Comparison of ENCODE assay signal across 10 cellular contexts in the genomic region with DNA sequence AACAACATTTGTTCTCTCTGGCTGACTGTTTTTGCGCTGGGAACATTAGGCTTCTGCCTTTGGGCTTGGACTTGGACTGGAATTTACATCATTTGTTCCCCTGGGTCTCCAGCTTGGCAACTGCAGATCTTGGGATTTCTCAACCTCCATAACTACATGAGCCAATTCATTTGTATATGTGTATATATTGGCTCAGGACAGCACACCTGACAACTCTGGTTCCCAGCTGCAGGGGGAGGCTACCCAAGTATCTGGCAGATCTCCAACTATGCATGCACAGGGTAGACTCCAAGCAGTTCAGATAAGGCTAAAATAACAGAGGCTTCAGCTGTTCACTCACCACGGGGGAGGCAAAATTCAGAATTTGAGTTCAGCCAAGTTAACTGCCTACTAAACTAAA. TPM values are rescaled to one million over a fixed set of nuclear protein-coding genes. Genes with fewer than 3 reads are reported as not detected.
A peak's percentile ranks its signal among the peaks of the same experiment; 100 is the strongest.
DNase-seq lines count a peak whose midpoint lies in the region; ATAC-seq and TF ChIP-seq lines count a peak whose summit lies in the region.
"Had no signal": no experiment of that assay in that cellular context is flagged by ENCODE, and none has a peak within 500 bp of the region (broad histone marks: within the 10 kb centered on the region; RNA-seq: fewer than 3 reads in every experiment).

No MANE protein-coding gene starts in this region.

- H3K9me3 ChIP-seq in AG04450 (ENCODE audit: control insufficient read depth, insufficient read depth, low read length): no peaks in the 10 kb centered on the region
- H3K9me3 ChIP-seq in colonic mucosa: no peaks in the 10 kb centered on the region
- no peaks in the 10 kb centered on the region for H3K9me3 ChIP-seq in lower lobe of right lung
- no peaks in the 10 kb centered on the region for H3K9me3 ChIP-seq in spleen
- H3K9me3 ChIP-seq in esophagus squamous epithelium: no peaks in the 10 kb centered on the region

- ATAC-seq in lower lobe of right lung (peak; percentile 38 to 63), HG02973 (IDR thresholded peaks at IDR 0.05; ENCODE audit: unreplicated experiment) (no peak), HG03045 (IDR thresholded peaks at IDR 0.05; ENCODE audit: unreplicated experiment) (no peak)

- 78 to 94% (median 87%) methylated on average over 2 of the region's 2 CpGs for WGBS in spleen, 5 donors
- WGBS in esophagus squamous epithelium, 2 donors: 43 to 47% methylated on average over 2 of the region's 2 CpGs

- H3K4me3 ChIP-seq in AG04450 (ENCODE audit: low read depth, low read length) (no peak overlapping the region), colonic mucosa (no peak overlapping the region), lower lobe of right lung (no peak overlapping the region), spleen (no peak overlapping the region), esophagus squamous epithelium (no peak overlapping the region)

- H3K4me1 ChIP-seq in colonic mucosa (no peaks in the 10 kb centered on the region), lower lobe of right lung (peaks cover 21% of the 10 kb centered on the region), spleen (peaks cover 0 to 36% (median 8%) of the 10 kb centered on the region in 6 donors), esophagus squamous epithelium (peaks cover 5 to 55% (median 17%) of the 10 kb centered on the region in 3 donors)

- no peak for TF ChIP-seq CTCF in AG04450 (IDR thresholded peaks at IDR 0.05; ENCODE audit: low read depth, low read length)
- no peak for TF ChIP-seq CTCF in colonic mucosa (IDR thresholded peaks at IDR 0.05)
- TF ChIP-seq CTCF in lower lobe of right lung (IDR thresholded peaks at IDR 0.05): no peak
- no peak for TF ChIP-seq CTCF in spleen (IDR thresholded peaks at IDR 0.05 in 8 of 11, conservative IDR thresholded peaks at IDR 0.05 in 3 of 11)
- no peak for TF ChIP-seq CTCF in esophagus squamous epithelium (IDR thresholded peaks at IDR 0.05)

- no peak for TF ChIP-seq POLR2A in spleen (IDR thresholded peaks at IDR 0.05)
- TF ChIP-seq POLR2A in esophagus squamous epithelium (IDR thresholded peaks at IDR 0.05): no peak

- H3K9ac ChIP-seq in colonic mucosa (ENCODE audit: low read depth in 2 of 2, low read length in 2 of 2): no peak overlapping the region

- H3K36me3 ChIP-seq in colonic mucosa (no peaks in the 10 kb centered on the region), lower lobe of right lung (no peaks in the 10 kb centered on the region), spleen (no peaks in the 10 kb centered on the region), esophagus squamous epithelium (no peaks in the 10 kb centered on the region)

- H3K27me3 ChIP-seq in AG04450 (ENCODE audit: control insufficient read depth, insufficient read depth, low read length) (no peaks in the 10 kb centered on the region), colonic mucosa (no peaks in the 10 kb centered on the region), lower lobe of right lung (ENCODE audit: low read depth) (no peaks in the 10 kb centered on the region), spleen (replicated peaks in 1 of 7) (no peaks in the 10 kb centered on the region), esophagus squamous epithelium (peaks cover 0 to 6% (median 0%) of the 10 kb centered on the region in 4 donors)

- intact Hi-C loops in colonic mucosa (cut with DNase I): no loop called here
- intact Hi-C loops in lower lobe of right lung (cut with DNase I): no loop called here
- intact Hi-C loops in spleen (cut with DNase I; ENCODE audit: low total_unique reads): no loop called here
- intact Hi-C loops in esophagus squamous epithelium (cut with DNase I): no loop called here

- POLR2A ChIA-PET in AG04450 (lab: Yijun Ruan, JAX): interaction anchor here (1.2 kb wide), 1 partner anchor 19 kb away, joined by 6 read pairs; no protein-coding TSS in a partner anchor

- H3K27ac ChIP-seq in AG04450 (ENCODE audit: low read depth, low read length) (peak overlapping the region; percentile 31), colonic mucosa (peak overlapping the region; percentile 26), lower lobe of right lung (no peak overlapping the region), spleen (no peak overlapping the region), esophagus squamous epithelium (peak overlapping the region in 1 of 4 donors; percentile 43)

- peak; percentile 88 for DNase-seq in AG04450 (ENCODE audit: low read depth, low spot score)
- DNase-seq in NCI-H2029 treated with DMSO at 0.1 percent for 48 hours (lab: John Stamatoyannopoulos, UW): peak; percentile 43
- DNase-seq in colonic mucosa: peak; percentile 59
- DNase-seq in lower lobe of right lung: no peak
- no peak for DNase-seq in spleen
- no peak for DNase-seq in esophagus squamous epithelium (lab: John Stamatoyannopoulos, UW)
- DNase-seq: activated CD4-positive, CD25-positive, alpha-beta regulatory T cell; stimulated activated CD4-positive, alpha-beta T cell treated with anti-CD3 and anti-CD28 coated beads, Interleukin-4, amount 100 ng/mL, for 4 hours had no signal

- CTCF ChIA-PET in AG04450 (lab: Charles Lee): interaction anchor here (1.1 to 1.7 kb wide), 2 partner anchors 12 to 13 kb away, joined by 3 to 12 read pairs; no protein-coding TSS in a partner anchor

RNA-seq across cellular contexts. Expression of gene F2RL1, which starts 31.6 kb away (rescaled TPM):
- polyA plus RNA-seq in AG04450 (2011; rRNA removed) (11.0 and 11.4 TPM in 2 replicates), spleen (under 1 TPM; 0.46 to 0.70 (median 0.48) TPM)
- polyA minus RNA-seq in AG04450 (2011; rRNA and poly(A)+ RNA removed): 8.8 and 12.6 TPM in 2 replicates
- total RNA-seq in colonic mucosa (100 to 1,000 TPM in 1 of 2 donors, 10 to 100 TPM in 1; 87.0 to 139 TPM), lower lobe of right lung (5.9 TPM), spleen (1 to 10 TPM; 4.0 to 9.5 (median 7.3) TPM), esophagus squamous epithelium (10 to 100 TPM in 2 of 4 donors, 1 to 10 TPM in 2; 9.0 to 15.8 (median 11.8) TPM)

Comparison
In these comparisons a context has a peak if more than half of its experiments do, and no peak if none do; other contexts are left out.
1. DNase-seq: peak in AG04450 (single experiment), NCI-H2029 treated with DMSO at 0.1 percent for 48 hours (single experiment) and colonic mucosa (single experiment); none in lower lobe of right lung (single experiment), spleen (single experiment) and esophagus squamous epithelium (single experiment).
2. H3K27ac ChIP-seq: peak in AG04450 (single experiment) and colonic mucosa (single experiment); none in lower lobe of right lung (single experiment) and spleen (0 of 8).
3. ATAC-seq: peak in lower lobe of right lung (2 of 2); none in HG02973 (single experiment) and HG03045 (single experiment).
4. RNA of gene F2RL1, which starts 31.6 kb away (total RNA-seq): 87.0 to 139 TPM in colonic mucosa; 9.0 to 15.8 TPM in esophagus squamous epithelium, 4.0 to 9.5 TPM in spleen and 5.9 TPM in lower lobe of right lung (single experiment); every median in the first group is over 4 times any median in the second.